Comparison of ENCODE assay signal across 29 cellular contexts in genomic region chr11:69183613-69184012, GRCh38. TPM values are rescaled to one million over a fixed set of nuclear protein-coding genes. Genes with fewer than 3 reads are reported as not detected.
A peak's percentile ranks its signal among the peaks of the same experiment; 100 is the strongest.
DNase-seq lines count a peak whose midpoint lies in the region; ATAC-seq and TF ChIP-seq lines count a peak whose summit lies in the region.
"Had no signal": no experiment of that assay in that cellular context is flagged by ENCODE, and none has a peak within 500 bp of the region (broad histone marks: within the 10 kb centered on the region; RNA-seq: fewer than 3 reads in every experiment).

No MANE protein-coding gene starts in this region.

- no peaks in the 10 kb centered on the region for H3K36me3 Mint-ChIP-seq in activated T-helper 17 cell treated with anti-CD3 and anti-CD28 coated beads, Interleukin-2, amount 50 U/mL, for 72 hours (ENCODE audit: low read depth)
- no peaks in the 10 kb centered on the region for H3K36me3 Mint-ChIP-seq in progenitor cell of endocrine pancreas (ENCODE audit: insufficient read depth)
- H3K36me3 Mint-ChIP-seq: brain had no signal

- ATAC-seq in activated T-helper 17 cell treated with anti-CD3 and anti-CD28 coated beads, Interleukin-2, amount 50 U/mL, for 72 hours (replicated peaks) = peak; percentile 47
- no peak for ATAC-seq in GM18867 (IDR thresholded peaks at IDR 0.05; ENCODE audit: unreplicated experiment)
- ATAC-seq: activated CD8-positive, alpha-beta T cell treated with anti-CD3 and anti-CD28 coated beads, Interleukin-2, amount 10 ng/mL, durations not matched to agents 7 days and 5 days; K562; right cardiac atrium had no signal

- no peak overlapping the region for H3K4me3 Mint-ChIP-seq in activated T-helper 17 cell treated with anti-CD3 and anti-CD28 coated beads, Interleukin-2, amount 50 U/mL, for 72 hours
- no peak overlapping the region for H3K4me3 Mint-ChIP-seq in progenitor cell of endocrine pancreas (ENCODE audit: low read depth)
- H3K4me3 Mint-ChIP-seq: activated CD8-positive, alpha-beta T cell treated with anti-CD3 and anti-CD28 coated beads, Interleukin-2, amount 10 ng/mL, durations not matched to agents 7 days and 5 days; brain; CD4-positive, CD25-positive, alpha-beta regulatory T cell; naive B cell had no signal

- H3K9me3 Mint-ChIP-seq in activated T-helper 17 cell treated with anti-CD3 and anti-CD28 coated beads, Interleukin-2, amount 50 U/mL, for 72 hours = no peaks in the 10 kb centered on the region
- H3K9me3 Mint-ChIP-seq in progenitor cell of endocrine pancreas (ENCODE audit: low read depth) = no peaks in the 10 kb centered on the region

- H3K4me3 ChIP-seq in GM12865 (ENCODE audit: low read depth, low read length) = no peak overlapping the region
- H3K4me3 ChIP-seq: K562, ovary, spleen had no signal

- TF ChIP-seq CTCF in GM12865 (IDR thresholded peaks at IDR 0.05; ENCODE audit: insufficient read depth, low read depth, low read length, missing control alignments) = no peak
- TF ChIP-seq CTCF in progenitor cell of endocrine pancreas (IDR thresholded peaks at IDR 0.05; ENCODE audit: unreplicated experiment) = no peak

- DNase-seq in GM12865 (ENCODE audit: low read depth) = peak; percentile 5
- DNase-seq in GM19240 (ENCODE audit: insufficient read length, low spot score) = peak; percentile 13
- no peak for DNase-seq in progenitor cell of endocrine pancreas (ENCODE audit: low spot score, unreplicated experiment)
- no peak for DNase-seq in amygdala (lab: John Stamatoyannopoulos, UW)
- no peak for DNase-seq in NCI-H2081 (lab: John Stamatoyannopoulos, UW)
- DNase-seq: activated CD8-positive, alpha-beta T cell treated with anti-CD3 and anti-CD28 coated beads, Interleukin-2, amount 10 ng/mL, durations not matched to agents 7 days and 5 days; activated gamma-delta T cell; activated T-cell treated with anti-CD3 and anti-CD28 coated beads for 4 hours; CD4-positive, CD25-positive, alpha-beta regulatory T cell; effector CD8-positive, alpha-beta T cell; erythroblast; head of caudate nucleus; mesendoderm; naive B cell; NCI-H2029 treated with DMSO at 0.1 percent for 48 hours; NCI-H446; NCI-H82; ovary; right cardiac atrium; Right ventricle myocardium superior; spleen; stimulated activated CD4-positive, alpha-beta T cell treated with anti-CD3 and anti-CD28 coated beads, Interleukin-2, amount 100 ng/mL, for 48 hours; stimulated activated naive CD4-positive, alpha-beta T cell had no signal

- H3K27ac Mint-ChIP-seq in activated T-helper 17 cell treated with anti-CD3 and anti-CD28 coated beads, Interleukin-2, amount 50 U/mL, for 72 hours = no peak overlapping the region
- peak overlapping the region; percentile 19 for H3K27ac Mint-ChIP-seq in progenitor cell of endocrine pancreas
- H3K27ac Mint-ChIP-seq: activated CD8-positive, alpha-beta T cell treated with anti-CD3 and anti-CD28 coated beads, Interleukin-2, amount 10 ng/mL, durations not matched to agents 7 days and 5 days; brain; naive B cell had no signal

- no peaks in the 10 kb centered on the region for H3K4me1 Mint-ChIP-seq in activated T-helper 17 cell treated with anti-CD3 and anti-CD28 coated beads, Interleukin-2, amount 50 U/mL, for 72 hours
- peaks cover 12% of the 10 kb centered on the region for H3K4me1 Mint-ChIP-seq in progenitor cell of endocrine pancreas (ENCODE audit: low read depth)
- H3K4me1 Mint-ChIP-seq: brain, naive B cell had no signal

- H3K27me3 Mint-ChIP-seq in activated T-helper 17 cell treated with anti-CD3 and anti-CD28 coated beads, Interleukin-2, amount 50 U/mL, for 72 hours = peaks cover 10% of the 10 kb centered on the region
- H3K27me3 Mint-ChIP-seq in progenitor cell of endocrine pancreas = peaks cover 3% of the 10 kb centered on the region
- H3K27me3 Mint-ChIP-seq: brain had no signal

RNA-seq across cellular contexts. Expression of gene SMIM38, which starts 27.9 kb away (rescaled TPM):
- total RNA-seq in activated T-helper 17 cell treated with anti-CD3 and anti-CD28 coated beads, Interleukin-2, amount 50 U/mL, for 72 hours = 1 to 10 TPM in 1 of 2 donors, under 1 TPM in 1; 0.26 to 4.7 TPM
- 0.65 and 1.2 TPM in 2 replicates for total RNA-seq in progenitor cell of endocrine pancreas
- total RNA-seq: HT1080, MCF 10A, Right ventricle myocardium superior had no signal

Comparison
In these comparisons a context has a peak if more than half of its experiments do, and no peak if none do; other contexts are left out.
1. DNase-seq: peak in GM12865 (single experiment) and GM19240 (single experiment); none in progenitor cell of endocrine pancreas (single experiment), amygdala (0 of 56) and NCI-H2081 (0 of 2).